Comparison of ENCODE assay signal across 19 cellular contexts in genomic region chr2:98876741-98877140, GRCh38. TPM values are rescaled to one million over a fixed set of nuclear protein-coding genes. Genes with fewer than 3 reads are reported as not detected.
A peak's percentile ranks its signal among the peaks of the same experiment; 100 is the strongest.
DNase-seq lines count a peak whose midpoint lies in the region; TF ChIP-seq lines count a peak whose summit lies in the region.
"Had no signal": no experiment of that assay in that cellular context is flagged by ENCODE, and none has a peak within 500 bp of the region (broad histone marks: within the 10 kb centered on the region; RNA-seq: fewer than 3 reads in every experiment).

No MANE protein-coding gene starts in this region.

- H3K9me3 Mint-ChIP-seq in osteocyte (ENCODE audit: unreplicated experiment), result no peaks in the 10 kb centered on the region
- H3K9me3 Mint-ChIP-seq: CD8-positive, alpha-beta T cell had no signal

- no peaks in the 10 kb centered on the region for H3K4me1 Mint-ChIP-seq in osteocyte (ENCODE audit: unreplicated experiment)

- H3K27me3 Mint-ChIP-seq in osteocyte (ENCODE audit: unreplicated experiment), result peaks cover 6% of the 10 kb centered on the region

- H3K36me3 Mint-ChIP-seq in osteocyte (ENCODE audit: unreplicated experiment), result no peaks in the 10 kb centered on the region
- H3K36me3 Mint-ChIP-seq: CD8-positive, alpha-beta T cell had no signal

- no peak overlapping the region for H3K27ac Mint-ChIP-seq in osteocyte (ENCODE audit: unreplicated experiment)
- H3K27ac Mint-ChIP-seq: CD8-positive, alpha-beta T cell had no signal

- in situ Hi-C loops in GM13977 (cut with MboI; ENCODE audit: low pct_unique_long_range_greater_than_20kb, low sequenced_read_pairs, unreplicated experiment), result no loop called here

- DNase-seq in AG20443 (ENCODE audit: low spot score), result peak; percentile 5
- peak; percentile 3 for DNase-seq in GM13977 (ENCODE audit: low spot score)
- peak; percentile 0 for DNase-seq in amniotic epithelial cell (ENCODE audit: low read depth)
- peak; percentile 38 for DNase-seq in osteocyte (ENCODE audit: extremely low spot score, unreplicated experiment)
- no peak for DNase-seq in AML-193 (lab: John Stamatoyannopoulos, UW)
- no peak for DNase-seq in hippocampal formation (lab: John Stamatoyannopoulos, UW)
- DNase-seq in activated gamma-delta T cell (lab: John Stamatoyannopoulos, UW), result no peak
- DNase-seq: ACHN; C1 segment of cervical spinal cord; CD8-positive, alpha-beta T cell; DMS153; Karpas-422; MV-4-11; NCI-H1105 treated with DMSO at 0.1 percent for 48 hours; NCI-H2029 treated with DMSO at 0.1 percent for 48 hours; NCI-H446 treated with DMSO at 0.1 percent for 48 hours; NCI-H526 treated with DMSO at 0.1 percent for 48 hours; NK-92 treated with Interleukin-12 subunit alpha and Interleukin-12 subunit beta, amount 100 ng/mL, for 24 hours had no signal

- no peak overlapping the region for H3K4me3 Mint-ChIP-seq in osteocyte (ENCODE audit: unreplicated experiment)
- H3K4me3 Mint-ChIP-seq: CD8-positive, alpha-beta T cell had no signal

- TF ChIP-seq CTCF in GM13977 (IDR thresholded peaks at IDR 0.05; ENCODE audit: extremely low read depth, insufficient read depth, missing control alignments) (no peak), osteocyte (IDR thresholded peaks at IDR 0.05) (no peak)

RNA-seq across cellular contexts. Expression of gene CRACDL, which starts 59.3 kb away (rescaled TPM):
- total RNA-seq in osteocyte, result 0.57 and 1.3 TPM in 2 replicates
- total RNA-seq: M059J had no signal

Comparison
In these comparisons a context has a peak if more than half of its experiments do, and no peak if none do; other contexts are left out.
1. DNase-seq: peak in AG20443 (single experiment), GM13977 (single experiment), amniotic epithelial cell (single experiment) and osteocyte (single experiment); none in AML-193 (0 of 2), hippocampal formation (0 of 2) and activated gamma-delta T cell (single experiment).